Comparison of ENCODE assay signal across 12 cellular contexts in the genomic region with DNA sequence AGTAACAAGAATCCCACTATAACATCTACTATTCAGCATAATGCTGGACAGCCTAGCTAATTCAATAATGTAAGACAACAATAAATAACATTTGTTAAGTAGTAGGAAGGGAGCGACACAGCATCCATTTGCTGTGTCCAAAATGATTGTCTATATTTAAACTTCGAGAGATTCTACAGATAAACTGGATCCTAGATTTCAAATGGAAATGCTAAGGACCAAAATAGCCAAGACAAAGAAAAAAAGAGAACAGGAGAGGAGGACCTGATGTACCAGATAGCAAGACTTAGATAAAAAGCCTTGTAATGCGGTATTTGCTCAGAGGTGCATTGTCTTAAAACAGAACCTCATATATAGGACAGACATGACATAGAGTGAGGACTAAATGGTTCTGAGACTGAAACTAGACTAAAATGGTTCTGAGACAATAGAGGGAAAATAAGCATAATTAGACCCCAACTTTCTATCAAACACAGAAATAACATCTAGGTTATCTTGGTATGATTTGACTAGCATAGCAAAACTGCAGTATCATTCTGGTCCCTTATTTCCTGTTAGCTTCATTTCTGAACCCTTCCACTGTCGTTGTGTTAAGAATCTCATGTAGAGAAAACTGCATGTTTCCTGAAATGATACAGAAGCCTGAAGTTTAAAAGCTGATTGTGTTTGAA. TPM values are rescaled to one million over a fixed set of nuclear protein-coding genes. Genes with fewer than 3 reads are reported as not detected.
DNase-seq lines count a peak whose midpoint lies in the region; ATAC-seq, FAIRE-seq and TF ChIP-seq lines count a peak whose summit lies in the region.
"Had no signal": no experiment of that assay in that cellular context is flagged by ENCODE, and none has a peak within 500 bp of the region (broad histone marks: within the 10 kb centered on the region; RNA-seq: fewer than 3 reads in every experiment).

No MANE protein-coding gene starts in this region.

- TF ChIP-seq CTCF in A549 (IDR thresholded peaks at IDR 0.05) = no peak
- no peak for TF ChIP-seq CTCF in nephron progenitor cell (IDR thresholded peaks at IDR 0.05)
- no peak for TF ChIP-seq CTCF in GM10248 (IDR thresholded peaks at IDR 0.05; ENCODE audit: control extremely low read depth, extremely low read depth, low read depth, missing control alignments)

- 68% methylated on average over 4 of the region's 4 CpGs for WGBS in A549 (ENCODE audit: missing lambda C conversion rate)

- H3K36me3 Mint-ChIP-seq in T-cell (no peaks in the 10 kb centered on the region), nephron progenitor cell (ENCODE audit: low read depth) (no peaks in the 10 kb centered on the region)

- peaks cover 15% of the 10 kb centered on the region; the same call in 2 of the 3 replicates for H3K4me1 ChIP-seq in A549

- FAIRE-seq in A549 (lab: Jason Lieb, UNC) = no peak

- no peak overlapping the region for H3K27ac ChIP-seq in A549
- H3K27ac ChIP-seq: BLaER1 treated with 17β-estradiol and CSF1 and Interleukin-3, amounts not matched to agents 10 nM and 100 nM had no signal

- H3K27me3 Mint-ChIP-seq in T-cell = peaks cover 0 to 2% of the 10 kb centered on the region in 2 donors
- H3K27me3 Mint-ChIP-seq in nephron progenitor cell (ENCODE audit: low read depth, poor library complexity) = peaks cover 3% of the 10 kb centered on the region

- no peak for TF ChIP-seq RAD21 in A549 (conservative IDR thresholded peaks at IDR 0.05 in 1 of 2, IDR thresholded peaks at IDR 0.05 in 1 of 2)

- H3K4me2 ChIP-seq in A549 = peak overlapping the region; percentile 10; the same call in 1 of the 3 replicates
- H3K4me2 ChIP-seq: BLaER1 treated with 17β-estradiol and CSF1 and Interleukin-3, amounts not matched to agents 10 nM and 100 nM had no signal

- peak overlapping the region; percentile 87 to 88 for H3K27ac Mint-ChIP-seq in T-cell
- no peak overlapping the region for H3K27ac Mint-ChIP-seq in nephron progenitor cell

- H3K9me3 Mint-ChIP-seq in T-cell (no peaks in the 10 kb centered on the region), nephron progenitor cell (no peaks in the 10 kb centered on the region)

- no peak for TF ChIP-seq POLR2A in A549 (IDR thresholded peaks at IDR 0.05; ENCODE audit: low read length)

- H3K9me3 ChIP-seq in A549 = no peaks in the 10 kb centered on the region

- DNase-seq in A549 (ENCODE audit: low read depth in 1 of 2, low spot score in 1 of 2) = no peak
- no peak for DNase-seq in T-cell
- DNase-seq in nephron progenitor cell = no peak
- DNase-seq in H4 (ENCODE audit: low spot score) = no peak
- DNase-seq in GM10248 (ENCODE audit: extremely low spot score) = no peak
- DNase-seq in NCI-H446 treated with DMSO at 0.1 percent for 48 hours (lab: John Stamatoyannopoulos, UW) = no peak
- DNase-seq: activated CD4-positive, alpha-beta T cell treated with anti-CD3 and anti-CD28 coated beads for 1 hour; NCI-H510A had no signal

- POLR2A ChIA-PET in A549 (lab: Yijun Ruan, JAX) (no interaction called here), T-cell (lab: Charles Lee) (interaction anchor here in 1 of 2 donors (0.6 kb wide), 1 partner anchor 265 kb away, joined by 4 read pairs; no protein-coding TSS in a partner anchor), GM10248 (lab: Yijun Ruan, JAX) (interaction anchor here (0.7 kb wide), 1 partner anchor 32 kb away, joined by 3 read pairs; no protein-coding TSS in a partner anchor)

- H3K4me1 Mint-ChIP-seq in T-cell (peaks cover 21 to 24% (median 22%) of the 10 kb centered on the region in 3 donors), nephron progenitor cell (no peaks in the 10 kb centered on the region)

- no peak overlapping the region for H3K4me3 ChIP-seq in A549
- H3K4me3 ChIP-seq: BLaER1 treated with 17β-estradiol and CSF1 and Interleukin-3, amounts not matched to agents 10 nM and 100 nM had no signal

- no peak for ATAC-seq in A549
- peak; percentile 73 for ATAC-seq in GM18870 (IDR thresholded peaks at IDR 0.05; ENCODE audit: unreplicated experiment)
- peak; percentile 94 for ATAC-seq in HG02870 (IDR thresholded peaks at IDR 0.05; ENCODE audit: unreplicated experiment)
- ATAC-seq in T-cell (replicated peaks in 1 of 4) = peak; percentile 48 to 58 (median 54)

- H3K4me3 Mint-ChIP-seq in T-cell (peak overlapping the region; percentile 78 to 82 (median 79)), nephron progenitor cell (no peak overlapping the region)

- CTCF ChIA-PET in A549 (lab: Yijun Ruan, JAX) = interaction anchor here (1.0 kb wide), 1 partner anchor 69 kb away, joined by 4 read pairs; no protein-coding TSS in a partner anchor
- CTCF ChIA-PET in T-cell (lab: Charles Lee) = interaction anchor here (0.6 kb wide), 2 partner anchors 70 to 169 kb away, joined by 3 to 5 read pairs; no protein-coding TSS in a partner anchor
- CTCF ChIA-PET in GM10248 (lab: Yijun Ruan, JAX) = interaction anchor here (0.9 to 1.3 kb wide), 3 partner anchors 11 to 33 kb away, joined by 3 to 5 read pairs (median 5); no protein-coding TSS in a partner anchor

- no peak for TF ChIP-seq EP300 in A549 (IDR thresholded peaks at IDR 0.05)

TF ChIP-seq in A549, 52 proteins besides CTCF, POLR2A, EP300 and RAD21:
- TF ChIP-seq ZSCAN20 (CRISPR knock-in tag; IDR thresholded peaks at IDR 0.05) = no peak
- TF ChIP-seq, protein P1, sequence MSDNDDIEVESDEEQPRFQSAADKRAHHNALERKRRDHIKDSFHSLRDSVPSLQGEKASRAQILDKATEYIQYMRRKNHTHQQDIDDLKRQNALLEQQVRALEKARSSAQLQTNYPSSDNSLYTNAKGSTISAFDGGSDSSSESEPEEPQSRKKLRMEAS (IDR thresholded peaks at IDR 0.05) = no peak

RNA-seq across cellular contexts. Expression of a gene that starts 3.8 kb away (rescaled TPM):
- polyA plus RNA-seq in A549 (2011; rRNA removed) = not detected in 2 replicates
- polyA plus RNA-seq in A549 (2012; cell fraction: cytosol; rRNA removed) = not detected in 2 replicates
- not detected in 2 replicates for polyA plus RNA-seq in A549 (2012; cell fraction: nucleus; rRNA removed)
- not detected in 3 replicates for polyA plus RNA-seq in A549 (2017; fragmentation: RNase III; extraction: RNeasy Plus Mini Kit Qiagen cat#74134 plus additional on column Dnase treatment)
- not detected in 2 replicates for polyA minus RNA-seq in A549 (2011; rRNA and poly(A)+ RNA removed)
- total RNA-seq in T-cell = 1 to 10 TPM in 3 of 5 donors, under 1 TPM in 2; 0.47 to 1.3 (median 1.2) TPM
- not detected in 2 replicates for total RNA-seq in H4 (2014; rRNA removed; shearing (Covaris generic))
- total RNA-seq: renal cortical epithelial cell had no signal

Comparison
In these comparisons a context has a peak if more than half of its experiments do, and no peak if none do; other contexts are left out.
1. ATAC-seq: peak in GM18870 (single experiment), HG02870 (single experiment) and T-cell (4 of 4); none in A549 (0 of 2).